17 cellular contexts compared by ENCODE assay signal in genomic region chr17:58377005-58377660, GRCh38. TPM values are rescaled to one million over a fixed set of nuclear protein-coding genes. Genes with fewer than 3 reads are reported as not detected.
DNase-seq lines count a peak whose midpoint lies in the region; ATAC-seq and TF ChIP-seq lines count a peak whose summit lies in the region.
"Had no signal": no experiment of that assay in that cellular context is flagged by ENCODE, and none has a peak within 500 bp of the region (broad histone marks: within the 10 kb centered on the region; RNA-seq: fewer than 3 reads in every experiment).

No MANE protein-coding gene starts in this region.

- H3K9me2 ChIP-seq in PC-9 (ENCODE audit: insufficient read depth) = no peaks in the 10 kb centered on the region

- H3K36me3 Mint-ChIP-seq in activated CD8-positive, alpha-beta memory T cell treated with anti-CD3 and anti-CD28 coated beads, Interleukin-2, amount 10 ng/mL, durations not matched to agents 7 days and 5 days = peaks cover 2% of the 10 kb centered on the region

- no peaks in the 10 kb centered on the region for H3K9me3 ChIP-seq in PC-9 (ENCODE audit: insufficient read depth, low read depth)
- no peaks in the 10 kb centered on the region for H3K9me3 ChIP-seq in parathyroid adenoma (ENCODE audit: control insufficient read depth, low read length)
- H3K9me3 ChIP-seq in osteoblast (ENCODE audit: low read depth, low read length) = no peaks in the 10 kb centered on the region
- H3K9me3 ChIP-seq: testis had no signal

- H2AFZ ChIP-seq in PC-9 (no peak overlapping the region), parathyroid adenoma (no peak overlapping the region), osteoblast (ENCODE audit: low read length) (no peak overlapping the region)

- no peak overlapping the region for H3K4me3 ChIP-seq in PC-9
- no peak overlapping the region for H3K4me3 ChIP-seq in parathyroid adenoma (ENCODE audit: low read depth, low read length)
- H3K4me3 ChIP-seq in osteoblast (ENCODE audit: insufficient read depth, low read length) = no peak overlapping the region
- H3K4me3 ChIP-seq: testis had no signal

- no peaks in the 10 kb centered on the region for H3K27me3 Mint-ChIP-seq in activated CD8-positive, alpha-beta memory T cell treated with anti-CD3 and anti-CD28 coated beads, Interleukin-2, amount 10 ng/mL, durations not matched to agents 7 days and 5 days
- H3K27me3 Mint-ChIP-seq: naive thymus-derived CD4-positive, alpha-beta T cell had no signal

- CTCF ChIA-PET in PC-9 (lab: Charles Lee) = no interaction called here
- CTCF ChIA-PET in HEK293T (lab: Yijun Ruan, JAX) = no interaction called here
- CTCF ChIA-PET in activated CD8-positive, alpha-beta memory T cell treated with anti-CD3 and anti-CD28 coated beads, Interleukin-2, amount 10 ng/mL, durations not matched to agents 7 days and 5 days (lab: Charles Lee) = no interaction called here

- H3K4me3 Mint-ChIP-seq in activated CD8-positive, alpha-beta memory T cell treated with anti-CD3 and anti-CD28 coated beads, Interleukin-2, amount 10 ng/mL, durations not matched to agents 7 days and 5 days = no peak overlapping the region
- H3K4me3 Mint-ChIP-seq: activated T-cell treated with anti-CD3 and anti-CD28 coated beads, Interleukin-2, amount 50 U/mL, for 72 hours had no signal

- no peaks in the 10 kb centered on the region for H3K9me3 Mint-ChIP-seq in activated CD8-positive, alpha-beta memory T cell treated with anti-CD3 and anti-CD28 coated beads, Interleukin-2, amount 10 ng/mL, durations not matched to agents 7 days and 5 days (ENCODE audit: low read depth)
- H3K9me3 Mint-ChIP-seq: activated T-cell treated with anti-CD3 and anti-CD28 coated beads, Interleukin-2, amount 50 U/mL, for 72 hours had no signal

- H3K4me1 Mint-ChIP-seq in activated CD8-positive, alpha-beta memory T cell treated with anti-CD3 and anti-CD28 coated beads, Interleukin-2, amount 10 ng/mL, durations not matched to agents 7 days and 5 days = peaks cover 23% of the 10 kb centered on the region

- H3K79me2 ChIP-seq in PC-9 (ENCODE audit: low read depth) (no peaks in the 10 kb centered on the region), parathyroid adenoma (peaks cover 4% of the 10 kb centered on the region), osteoblast (ENCODE audit: insufficient read depth, low read length) (no peaks in the 10 kb centered on the region)

- H4K20me1 ChIP-seq in PC-9 (ENCODE audit: insufficient read depth) (no peaks in the 10 kb centered on the region), osteoblast (ENCODE audit: insufficient read depth, low read length) (no peaks in the 10 kb centered on the region)

- 0 out of 2 replicates have a peak, but pooled peaks cover 5% of the 10 kb centered on the region for H3F3A ChIP-seq in PC-9 (ENCODE audit: insufficient read depth, low read depth)

- H3K27ac ChIP-seq in PC-9 = no peak overlapping the region
- H3K27ac ChIP-seq in parathyroid adenoma = peak overlapping the region; percentile 64
- H3K27ac ChIP-seq in osteoblast (ENCODE audit: low read depth, low read length) = no peak overlapping the region
- H3K27ac ChIP-seq: testis had no signal

- H3K9ac ChIP-seq in parathyroid adenoma = no peak overlapping the region

- POLR2A ChIA-PET in PC-9 (lab: Charles Lee; ENCODE audit: unreplicated experiment) = no interaction called here
- POLR2A ChIA-PET in HEK293T (lab: Yijun Ruan, JAX) = interaction anchor here (1.5 kb wide), 1 partner anchor 25 kb away, joined by 6 read pairs; the partner anchor contains the start of gene SUPT4H1

- H3K27me3 ChIP-seq in PC-9 (ENCODE audit: insufficient read depth, low read depth) (peaks cover 14% of the 10 kb centered on the region; the same call in 1 of the 2 replicates), parathyroid adenoma (ENCODE audit: control insufficient read depth, insufficient read depth, low read length) (no peaks in the 10 kb centered on the region), osteoblast (ENCODE audit: insufficient read depth, low read length) (no peaks in the 10 kb centered on the region)
- H3K27me3 ChIP-seq: testis had no signal

- TF ChIP-seq CTCF in PC-9 (conservative IDR thresholded peaks at IDR 0.05) (no peak), parathyroid adenoma (IDR thresholded peaks at IDR 0.05) (no peak), osteoblast (IDR thresholded peaks at IDR 0.05; ENCODE audit: extremely low read depth, low read depth, low read length) (no peak)

- H3K4me1 ChIP-seq in PC-9 (replicated peaks; ENCODE audit: insufficient read depth) (peaks cover 23% of the 10 kb centered on the region), parathyroid adenoma (peaks cover 40% of the 10 kb centered on the region), osteoblast (ENCODE audit: insufficient read depth, low read length) (no peaks in the 10 kb centered on the region)
- H3K4me1 ChIP-seq: testis had no signal

- H3K4me2 ChIP-seq in PC-9 (peak overlapping the region; percentile 29), parathyroid adenoma (ENCODE audit: low read length) (peak overlapping the region; percentile 37), osteoblast (ENCODE audit: insufficient read depth, low read length) (no peak overlapping the region)

- H3K36me3 ChIP-seq in PC-9 (ENCODE audit: low read depth) (no peaks in the 10 kb centered on the region), parathyroid adenoma (ENCODE audit: control insufficient read depth, insufficient read depth, low read length) (no peaks in the 10 kb centered on the region), osteoblast (ENCODE audit: insufficient read depth, low read length) (no peaks in the 10 kb centered on the region)

- no TSS peak for BruUV-seq in PC-9 (replicated peaks; lab: Mats Ljungman, UMichigan)

- intact Hi-C loops in PC-9 (cut with micrococcal nuclease; ENCODE audit: unreplicated experiment) = loop anchor here (1.0 to 2.0 kb wide), 3 partner anchors 14 to 40 kb away; partner anchors contain the start of genes RNF43 and SUPT4H1

- DNase-seq in DMS53 (lab: John Stamatoyannopoulos, UW) (peak; percentile 67), PC-9 (peak; percentile 57 to 92), iPS-NIHi7 (ENCODE audit: extremely low spot score) (no peak), osteoblast (ENCODE audit: insufficient read length, low spot score, missing footprints) (no peak), HEK293T (ENCODE audit: extremely low spot score) (no peak)
- no peak for DNase-seq in activated CD8-positive, alpha-beta memory T cell treated with anti-CD3 and anti-CD28 coated beads, Interleukin-2, amount 10 ng/mL, durations not matched to agents 7 days and 5 days
- DNase-seq: activated T-cell treated with anti-CD3 and anti-CD28 coated beads, Interleukin-2, amount 50 U/mL, for 72 hours; central memory CD4-positive, alpha-beta T cell; kidney glomerular epithelial cell; naive thymus-derived CD4-positive, alpha-beta T cell; NCI-H2107; retina; T-helper 9 cell; testis had no signal

- ATAC-seq in esophagus mucosa = peak; percentile 95
- ATAC-seq in activated CD8-positive, alpha-beta memory T cell treated with anti-CD3 and anti-CD28 coated beads, Interleukin-2, amount 10 ng/mL, durations not matched to agents 7 days and 5 days = no peak
- ATAC-seq: activated T-cell treated with anti-CD3 and anti-CD28 coated beads, Interleukin-2, amount 50 U/mL, for 72 hours; Right ventricle myocardium inferior had no signal

- no peak overlapping the region for H3K27ac Mint-ChIP-seq in activated CD8-positive, alpha-beta memory T cell treated with anti-CD3 and anti-CD28 coated beads, Interleukin-2, amount 10 ng/mL, durations not matched to agents 7 days and 5 days
- H3K27ac Mint-ChIP-seq: activated T-cell treated with anti-CD3 and anti-CD28 coated beads, Interleukin-2, amount 50 U/mL, for 72 hours; naive thymus-derived CD4-positive, alpha-beta T cell had no signal

TF ChIP-seq in HEK293T, 16 proteins besides CTCF, POLR2A, EP300 and RAD21:
- TF ChIP-seq FOXA1 (IDR thresholded peaks at IDR 0.05) = no peak
- no peak for TF ChIP-seq CTBP1 (IDR thresholded peaks at IDR 0.05; ENCODE audit: borderline replicate concordance)
- no peak for TF ChIP-seq NFRKB (IDR thresholded peaks at IDR 0.05)
- TF ChIP-seq HDGF (IDR thresholded peaks at IDR 0.05; ENCODE audit: borderline replicate concordance) = no peak
- TF ChIP-seq ARNT (IDR thresholded peaks at IDR 0.05) = no peak
- TF ChIP-seq FOXM1 (IDR thresholded peaks at IDR 0.05; ENCODE audit: borderline replicate concordance) = no peak
- TF ChIP-seq L3MBTL2 (conservative IDR thresholded peaks at IDR 0.05) = no peak
- TF ChIP-seq PKNOX1 (IDR thresholded peaks at IDR 0.05) = no peak
- TF ChIP-seq ZNF384 (IDR thresholded peaks at IDR 0.05) = no peak
- no peak for TF ChIP-seq SUZ12 (IDR thresholded peaks at IDR 0.05)
- no peak for TF ChIP-seq SP1 (IDR thresholded peaks at IDR 0.05)
- no peak for TF ChIP-seq LEF1 (IDR thresholded peaks at IDR 0.05; ENCODE audit: borderline replicate concordance)
- TF ChIP-seq FOXK2 (IDR thresholded peaks at IDR 0.05) = no peak
- TF ChIP-seq TARDBP (IDR thresholded peaks at IDR 0.05) = no peak
- no peak for TF ChIP-seq BHLHE40 (IDR thresholded peaks at IDR 0.05; ENCODE audit: borderline replicate concordance)
- TF ChIP-seq ELF4 (IDR thresholded peaks at IDR 0.05) = no peak

RNA-seq across cellular contexts. Expression of gene SUPT4H1, which starts 25.1 kb away (rescaled TPM):
- total RNA-seq in PC-9 (2021) (72.2 and 74.8 TPM in 2 replicates), esophagus mucosa (58.3 TPM), osteoblast (49.9 and 60.7 TPM in 2 replicates)
- 100 to 1,000 TPM in 1 of 2 experiments, 10 to 100 TPM in 1; 63.3 to 127 TPM for total RNA-seq in activated CD8-positive, alpha-beta memory T cell treated with anti-CD3 and anti-CD28 coated beads, Interleukin-2, amount 10 ng/mL, durations not matched to agents 7 days and 5 days

RNA-seq across cellular contexts. Expression of gene RNF43, which starts 40.2 kb away (rescaled TPM):
- total RNA-seq in PC-9 (2021) (0.33 TPM in 1 of 2 replicates, not detected in the other), esophagus mucosa (7.4 TPM), osteoblast (under 0.01 TPM in 2 replicates)
- total RNA-seq in activated CD8-positive, alpha-beta memory T cell treated with anti-CD3 and anti-CD28 coated beads, Interleukin-2, amount 10 ng/mL, durations not matched to agents 7 days and 5 days = under 1 TPM; 0.23 to 0.52 TPM

RNA-seq across cellular contexts. Expression of gene TSPOAP1, which starts 48.5 kb away (rescaled TPM):
- total RNA-seq in PC-9 (2021) (0.15 and 0.18 TPM in 2 replicates), esophagus mucosa (2.6 TPM), osteoblast (3.8 and 4.3 TPM in 2 replicates)
- total RNA-seq in activated CD8-positive, alpha-beta memory T cell treated with anti-CD3 and anti-CD28 coated beads, Interleukin-2, amount 10 ng/mL, durations not matched to agents 7 days and 5 days = 10 to 100 TPM; 25.6 to 66.3 TPM

Comparison
In these comparisons a context has a peak if more than half of its experiments do, and no peak if none do; other contexts are left out.
1. DNase-seq: peak in DMS53 (single experiment) and PC-9 (2 of 2); none in iPS-NIHi7 (single experiment), osteoblast (single experiment), HEK293T (single experiment) and activated CD8-positive, alpha-beta memory T cell treated with anti-CD3 and anti-CD28 coated beads, Interleukin-2, amount 10 ng/mL, durations not matched to agents 7 days and 5 days (single experiment).